ENCODE assay signal across 2 cellular contexts in genomic region chr4:12409507-12410190, GRCh38.
TF ChIP-seq lines count a peak whose summit lies in the region.

No MANE protein-coding gene starts in this region.

TF ChIP-seq in HCT116, 20 proteins besides CTCF, POLR2A, EP300 and RAD21:
- TF ChIP-seq EZH2 (IDR thresholded peaks at IDR 0.05) (no peak), SP1 (IDR thresholded peaks at IDR 0.05; ENCODE audit: low read depth) (no peak), CBX3 (IDR thresholded peaks at IDR 0.05; ENCODE audit: low read depth) (0 out of 2 replicates have a peak, but pooled peaks have one; percentile 30), MAX (IDR thresholded peaks at IDR 0.05) (no peak), CEBPB (IDR thresholded peaks at IDR 0.05; ENCODE audit: low read depth) (no peak), ATF3 (IDR thresholded peaks at IDR 0.05) (peak; percentile 17; the same call in 1 of the 2 replicates), POLR2AphosphoS5 (IDR thresholded peaks at IDR 0.05; ENCODE audit: low read depth, low read length) (no peak), ZFX (IDR thresholded peaks at IDR 0.05) (no peak), JUND (IDR thresholded peaks at IDR 0.05) (peak; percentile 58), EGR1 (IDR thresholded peaks at IDR 0.05; ENCODE audit: low read depth) (no peak), FOSL1 (IDR thresholded peaks at IDR 0.05; ENCODE audit: low read depth) (peak; percentile 67), YY1 (IDR thresholded peaks at IDR 0.05; ENCODE audit: extremely low read depth, insufficient replicate concordance, low read depth, low read length) (no peak), SRF (IDR thresholded peaks at IDR 0.05; ENCODE audit: low read depth) (no peak), SIN3A (IDR thresholded peaks at IDR 0.05; ENCODE audit: low read depth) (no peak), ZBTB33 (IDR thresholded peaks at IDR 0.05; ENCODE audit: extremely low read depth, insufficient replicate concordance, low read length) (no peak), ELF1 (IDR thresholded peaks at IDR 0.05; ENCODE audit: borderline replicate concordance, low read depth) (no peak), REST (IDR thresholded peaks at IDR 0.05; ENCODE audit: low read depth) (no peak)

TF ChIP-seq in H1, 55 proteins besides CTCF, POLR2A, EP300 and RAD21:
- TF ChIP-seq ATF3 (IDR thresholded peaks at IDR 0.05; ENCODE audit: insufficient read depth, low read depth, low read length) (no peak), RXRA (IDR thresholded peaks at IDR 0.05; ENCODE audit: insufficient read depth, low read depth, low read length) (no peak), POLR2AphosphoS5 (IDR thresholded peaks at IDR 0.05; ENCODE audit: low read depth, low read length) (no peak), SP1 (IDR thresholded peaks at IDR 0.05; ENCODE audit: low read depth, low read length) (no peak), HDAC6 (IDR thresholded peaks at IDR 0.05; ENCODE audit: low read depth, low read length) (no peak), RNF2 (IDR thresholded peaks at IDR 0.05; ENCODE audit: borderline replicate concordance, low read depth, low read length, missing control alignments, poor library complexity, severe bottlenecking) (no peak), MAFK (IDR thresholded peaks at IDR 0.05; ENCODE audit: low read depth, low read length) (peak; percentile 47; the same call in 1 of the 2 replicates)
